Comparison of ENCODE assay signal across 2 cellular contexts in the genomic region with DNA sequence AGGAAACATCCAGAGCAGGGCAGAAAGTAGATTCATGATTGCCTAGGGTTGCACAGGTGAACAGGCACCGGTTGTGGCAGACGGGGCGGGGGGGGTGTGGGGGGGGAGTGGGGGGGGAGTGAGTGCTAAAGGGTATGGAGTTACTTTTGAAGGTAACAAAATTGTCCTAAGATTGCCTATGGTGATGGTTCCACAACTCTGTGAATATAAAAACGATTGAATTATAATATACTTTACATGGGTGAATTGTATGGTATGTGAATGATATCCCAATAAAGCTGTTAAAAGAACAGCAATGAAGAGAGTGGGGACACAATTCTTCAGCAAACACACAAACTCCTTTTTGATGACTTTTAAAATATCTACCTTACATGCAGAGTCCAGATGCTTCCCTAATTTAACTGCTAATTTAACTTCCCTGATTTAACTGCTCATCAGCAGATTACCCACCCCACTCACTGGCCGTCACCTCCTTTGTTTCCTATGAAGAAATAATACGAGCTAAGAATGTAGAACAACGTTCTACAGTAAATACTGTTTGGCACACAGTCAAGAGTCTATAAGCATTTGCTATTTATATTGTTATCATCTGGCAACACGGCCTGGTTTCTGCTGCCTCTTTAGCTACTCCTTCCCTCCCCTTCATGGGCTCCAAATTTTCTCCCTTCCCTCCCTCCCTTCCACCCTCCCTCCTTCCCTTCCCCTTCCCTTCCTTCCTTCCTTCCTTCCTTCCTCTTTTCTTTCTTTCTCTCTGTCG.
TF ChIP-seq lines count a peak whose summit lies in the region.

No MANE protein-coding gene starts in this region.

TF ChIP-seq in HCT116, 20 proteins besides CTCF, POLR2A, EP300 and RAD21:
- TF ChIP-seq, protein P1, sequence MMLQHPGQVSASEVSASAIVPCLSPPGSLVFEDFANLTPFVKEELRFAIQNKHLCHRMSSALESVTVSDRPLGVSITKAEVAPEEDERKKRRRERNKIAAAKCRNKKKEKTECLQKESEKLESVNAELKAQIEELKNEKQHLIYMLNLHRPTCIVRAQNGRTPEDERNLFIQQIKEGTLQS (IDR thresholded peaks at IDR 0.05) = no peak
- TF ChIP-seq, protein P2, sequence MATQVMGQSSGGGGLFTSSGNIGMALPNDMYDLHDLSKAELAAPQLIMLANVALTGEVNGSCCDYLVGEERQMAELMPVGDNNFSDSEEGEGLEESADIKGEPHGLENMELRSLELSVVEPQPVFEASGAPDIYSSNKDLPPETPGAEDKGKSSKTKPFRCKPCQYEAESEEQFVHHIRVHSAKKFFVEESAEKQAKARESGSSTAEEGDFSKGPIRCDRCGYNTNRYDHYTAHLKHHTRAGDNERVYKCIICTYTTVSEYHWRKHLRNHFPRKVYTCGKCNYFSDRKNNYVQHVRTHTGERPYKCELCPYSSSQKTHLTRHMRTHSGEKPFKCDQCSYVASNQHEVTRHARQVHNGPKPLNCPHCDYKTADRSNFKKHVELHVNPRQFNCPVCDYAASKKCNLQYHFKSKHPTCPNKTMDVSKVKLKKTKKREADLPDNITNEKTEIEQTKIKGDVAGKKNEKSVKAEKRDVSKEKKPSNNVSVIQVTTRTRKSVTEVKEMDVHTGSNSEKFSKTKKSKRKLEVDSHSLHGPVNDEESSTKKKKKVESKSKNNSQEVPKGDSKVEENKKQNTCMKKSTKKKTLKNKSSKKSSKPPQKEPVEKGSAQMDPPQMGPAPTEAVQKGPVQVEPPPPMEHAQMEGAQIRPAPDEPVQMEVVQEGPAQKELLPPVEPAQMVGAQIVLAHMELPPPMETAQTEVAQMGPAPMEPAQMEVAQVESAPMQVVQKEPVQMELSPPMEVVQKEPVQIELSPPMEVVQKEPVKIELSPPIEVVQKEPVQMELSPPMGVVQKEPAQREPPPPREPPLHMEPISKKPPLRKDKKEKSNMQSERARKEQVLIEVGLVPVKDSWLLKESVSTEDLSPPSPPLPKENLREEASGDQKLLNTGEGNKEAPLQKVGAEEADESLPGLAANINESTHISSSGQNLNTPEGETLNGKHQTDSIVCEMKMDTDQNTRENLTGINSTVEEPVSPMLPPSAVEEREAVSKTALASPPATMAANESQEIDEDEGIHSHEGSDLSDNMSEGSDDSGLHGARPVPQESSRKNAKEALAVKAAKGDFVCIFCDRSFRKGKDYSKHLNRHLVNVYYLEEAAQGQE (IDR thresholded peaks at IDR 0.05; ENCODE audit: low read depth) = no peak
- TF ChIP-seq, protein P3, sequence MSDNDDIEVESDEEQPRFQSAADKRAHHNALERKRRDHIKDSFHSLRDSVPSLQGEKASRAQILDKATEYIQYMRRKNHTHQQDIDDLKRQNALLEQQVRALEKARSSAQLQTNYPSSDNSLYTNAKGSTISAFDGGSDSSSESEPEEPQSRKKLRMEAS (IDR thresholded peaks at IDR 0.05) = no peak
- TF ChIP-seq SRF (IDR thresholded peaks at IDR 0.05; ENCODE audit: low read depth) = no peak
- no peak for TF ChIP-seq SIN3A (IDR thresholded peaks at IDR 0.05; ENCODE audit: low read depth)
- no peak for TF ChIP-seq ELF1 (IDR thresholded peaks at IDR 0.05; ENCODE audit: borderline replicate concordance, low read depth)
- no peak for TF ChIP-seq EZH2phosphoT487 (IDR thresholded peaks at IDR 0.05; ENCODE audit: borderline replicate concordance)
- no peak for TF ChIP-seq TCF7L2 (IDR thresholded peaks at IDR 0.05; ENCODE audit: borderline replicate concordance, extremely low read depth, insufficient read depth, insufficient read length)
- no peak for TF ChIP-seq CEBPB (IDR thresholded peaks at IDR 0.05; ENCODE audit: low read depth)
- no peak for TF ChIP-seq FOSL1 (IDR thresholded peaks at IDR 0.05; ENCODE audit: low read depth)
- TF ChIP-seq ZFX (IDR thresholded peaks at IDR 0.05) = no peak

TF ChIP-seq in H1, 55 proteins besides CTCF, POLR2A, EP300 and RAD21:
- TF ChIP-seq BACH1 (IDR thresholded peaks at IDR 0.05; ENCODE audit: low read length) (no peak), KDM5A (IDR thresholded peaks at IDR 0.05; ENCODE audit: low read length) (no peak), CEBPB (IDR thresholded peaks at IDR 0.05; ENCODE audit: low read depth, low read length) (no peak), EGR1 (IDR thresholded peaks at IDR 0.05; ENCODE audit: borderline replicate concordance, low read depth, low read length) (no peak), SRF (IDR thresholded peaks at IDR 0.05; ENCODE audit: low read depth, low read length) (no peak), MAFK (IDR thresholded peaks at IDR 0.05; ENCODE audit: low read depth, low read length) (no peak), RNF2 (IDR thresholded peaks at IDR 0.05; ENCODE audit: borderline replicate concordance, low read depth, low read length, missing control alignments, poor library complexity, severe bottlenecking) (no peak), YY1 (IDR thresholded peaks at IDR 0.05; ENCODE audit: low read depth, low read length) (no peak), CBX5 (IDR thresholded peaks at IDR 0.05; ENCODE audit: low read depth, low read length) (no peak), EZH2 (IDR thresholded peaks at IDR 0.05; ENCODE audit: low read depth, low read length, severe bottlenecking) (no peak), SIN3A (conservative IDR thresholded peaks at IDR 0.05 in 1 of 2, IDR thresholded peaks at IDR 0.05 in 1 of 2; ENCODE audit: low read depth in 1 of 2, low read length in 2 of 2) (no peak), SP1 (IDR thresholded peaks at IDR 0.05; ENCODE audit: low read depth, low read length) (no peak), GTF2F1 (IDR thresholded peaks at IDR 0.05; ENCODE audit: borderline replicate concordance, low read depth, low read length) (no peak)
TF ChIP-seq in H1: peak in this region for 0.
